ENCODE assay signal across 8 cellular contexts in genomic region chr1:226827458-226827857, GRCh38. TPM values are rescaled to one million over a fixed set of nuclear protein-coding genes. Genes with fewer than 3 reads are reported as not detected.
DNase-seq lines count a peak whose midpoint lies in the region; ATAC-seq and TF ChIP-seq lines count a peak whose summit lies in the region.

No MANE protein-coding gene starts in this region.

- peak overlapping the region; percentile 82 for H3K4me2 ChIP-seq in Karpas-422 (ENCODE audit: low read depth, low read length, poor library complexity, severe bottlenecking)
- no peak overlapping the region for H3K4me2 ChIP-seq in mesenchymal stem cell (ENCODE audit: low read length, poor library complexity, severe bottlenecking)

- H3K27me3 ChIP-seq in A673 (replicated peaks; ENCODE audit: insufficient read depth, low read depth, low read length, poor library complexity) (no peaks in the 10 kb centered on the region), Karpas-422 (ENCODE audit: low read length) (no peaks in the 10 kb centered on the region), ascending aorta (no peaks in the 10 kb centered on the region), mesenchymal stem cell (ENCODE audit: control insufficient read depth in 1 of 2, insufficient read depth in 1 of 2, low read length in 2 of 2) (peaks cover 0 to 3% of the 10 kb centered on the region in 2 experiments), upper lobe of right lung (no peaks in the 10 kb centered on the region)

- H3K27ac ChIP-seq in A673 (ENCODE audit: low read depth, low read length, poor library complexity, severe bottlenecking) = peak overlapping the region; percentile 76
- H3K27ac ChIP-seq in Karpas-422 (ENCODE audit: low read length) = no peak overlapping the region; the same call in 1 of the 2 replicates
- peak overlapping the region; percentile 55 to 64 for H3K27ac ChIP-seq in ascending aorta
- no peak overlapping the region for H3K27ac ChIP-seq in mesenchymal stem cell (ENCODE audit: low read length, poor library complexity, severe bottlenecking)
- H3K27ac ChIP-seq in upper lobe of right lung = peak overlapping the region; percentile 72

- H2AK5ac ChIP-seq in mesenchymal stem cell (ENCODE audit: low read length, severe bottlenecking) = peak overlapping the region; percentile 46

- H3K4me1 ChIP-seq in A673 (ENCODE audit: insufficient read depth, low read length, poor library complexity, severe bottlenecking) = peaks cover 6% of the 10 kb centered on the region
- H3K4me1 ChIP-seq in Karpas-422 (ENCODE audit: low read length) = peaks cover 42% of the 10 kb centered on the region
- no peaks in the 10 kb centered on the region for H3K4me1 ChIP-seq in ascending aorta
- H3K4me1 ChIP-seq in mesenchymal stem cell (ENCODE audit: control insufficient read depth, insufficient read depth, low read depth, low read length) = peaks cover 2% of the 10 kb centered on the region
- peaks cover 12% of the 10 kb centered on the region for H3K4me1 ChIP-seq in upper lobe of right lung

- peak overlapping the region; percentile 70 for H4K91ac ChIP-seq in mesenchymal stem cell (ENCODE audit: low read length)

- peak overlapping the region in 1 of 2 experiments; percentile 89 for H3K4ac ChIP-seq in mesenchymal stem cell (ENCODE audit: low read depth in 1 of 2, low read length in 2 of 2)

- H3K79me1 ChIP-seq in mesenchymal stem cell (replicated peaks; ENCODE audit: low read length, poor library complexity, severe bottlenecking) = no peaks in the 10 kb centered on the region

- H3K14ac ChIP-seq in mesenchymal stem cell (ENCODE audit: low read length in 2 of 2) = no peak overlapping the region

- ATAC-seq in upper lobe of right lung = peak; percentile 71
- no peak for ATAC-seq in HG03457 (IDR thresholded peaks at IDR 0.05; ENCODE audit: unreplicated experiment)
- no peak for ATAC-seq in HG02588 (IDR thresholded peaks at IDR 0.05; ENCODE audit: unreplicated experiment)

- peak overlapping the region; percentile 68 for H3K9ac ChIP-seq in Karpas-422 (ENCODE audit: low read length)
- peak overlapping the region; percentile 96 for H3K9ac ChIP-seq in mesenchymal stem cell (ENCODE audit: low read length)

- POLR2A ChIA-PET in A673 (lab: Charles Lee; ENCODE audit: low non-redundant PET) = no interaction called here

- no peaks in the 10 kb centered on the region for H3K79me2 ChIP-seq in Karpas-422 (ENCODE audit: low read length)

- H3K4me3 ChIP-seq in A673 (ENCODE audit: low read depth, low read length, poor library complexity, severe bottlenecking) (no peak overlapping the region), Karpas-422 (ENCODE audit: low read length) (peak overlapping the region; percentile 50; the same call in 1 of the 2 replicates), ascending aorta (peak overlapping the region in 1 of 2 donors; percentile 33), mesenchymal stem cell (ENCODE audit: insufficient read depth in 1 of 2, low read depth in 1 of 2, low read length in 2 of 2) (peak overlapping the region in 1 of 2 experiments; percentile 70), upper lobe of right lung (no peak overlapping the region)

- H4K20me1 ChIP-seq in Karpas-422 (ENCODE audit: insufficient read depth, low read depth, low read length) = no peaks in the 10 kb centered on the region

- no peak for TF ChIP-seq CTCF in A673 (conservative IDR thresholded peaks at IDR 0.05; ENCODE audit: low read depth, low read length)
- TF ChIP-seq CTCF in ascending aorta (IDR thresholded peaks at IDR 0.05) = no peak
- TF ChIP-seq CTCF in upper lobe of right lung (IDR thresholded peaks at IDR 0.05) = no peak

- peak overlapping the region in 1 of 2 experiments; percentile 67 for H3K18ac ChIP-seq in mesenchymal stem cell (ENCODE audit: low read depth in 1 of 2, low read length in 2 of 2)

- no peaks in the 10 kb centered on the region for H3K36me3 ChIP-seq in A673 (ENCODE audit: insufficient read depth, low read length, poor library complexity, severe bottlenecking)
- no peaks in the 10 kb centered on the region for H3K36me3 ChIP-seq in Karpas-422 (ENCODE audit: insufficient read depth, low read length)
- no peaks in the 10 kb centered on the region for H3K36me3 ChIP-seq in ascending aorta
- no peaks in the 10 kb centered on the region for H3K36me3 ChIP-seq in mesenchymal stem cell (ENCODE audit: control insufficient read depth in 1 of 2, insufficient read depth in 2 of 2, low read depth in 1 of 2, low read length in 2 of 2)
- H3K36me3 ChIP-seq in upper lobe of right lung = no peaks in the 10 kb centered on the region

- 63% methylated on average over 10 of the region's 11 CpGs for WGBS in mesenchymal stem cell

- intact Hi-C loops in A673 (cut with micrococcal nuclease; ENCODE audit: unreplicated experiment) = loop anchor here (5.0 to 10.0 kb wide), 3 partner anchors 280 to 610 kb away; partner anchors contain the start of gene STUM
- intact Hi-C loops in ascending aorta (cut with DNase I) = loop anchor here (2.0 to 5.0 kb wide), 2 partner anchors 89 to 280 kb away; partner anchors contain the start of genes ITPKB and STUM
- intact Hi-C loops in upper lobe of right lung (cut with DNase I) = loop anchor here (5.0 to 10.0 kb wide), 2 partner anchors 93 to 190 kb away; partner anchors contain the start of gene ITPKB

- peak overlapping the region; percentile 9 to 49 for H2BK12ac ChIP-seq in mesenchymal stem cell (ENCODE audit: low read length in 2 of 2)

- no peak overlapping the region for H3K23ac ChIP-seq in mesenchymal stem cell (ENCODE audit: low read length in 2 of 2)

- peak overlapping the region; percentile 92 for H2BK15ac ChIP-seq in mesenchymal stem cell (ENCODE audit: low read depth, poor library complexity, severe bottlenecking)

- DNase-seq in A673 (ENCODE audit: low spot score) = no peak
- DNase-seq in Karpas-422 = peak; percentile 46
- DNase-seq in ascending aorta (ENCODE audit: low spot score in 2 of 2) = no peak
- DNase-seq in mesenchymal stem cell = no peak
- peak; percentile 80 for DNase-seq in upper lobe of right lung
- no peak for DNase-seq in hepatic stellate cell (ENCODE audit: low spot score)

- CTCF ChIA-PET in A673 (lab: Charles Lee) = interaction anchor here (0.6 to 2.6 kb wide), 3 partner anchors 196 to 610 kb away, joined by 3 to 17 read pairs (median 4); no protein-coding TSS in a partner anchor

- no TSS peak for BruUV-seq in A673 (replicated peaks; lab: Mats Ljungman, UMichigan)

- peak overlapping the region; percentile 96 for H4K8ac ChIP-seq in mesenchymal stem cell (ENCODE audit: low read length)

- H2AFZ ChIP-seq in Karpas-422 (ENCODE audit: low read length) (peak overlapping the region; percentile 98; the same call in 1 of the 2 replicates), mesenchymal stem cell (ENCODE audit: low read depth, low read length) (no peak overlapping the region)

- H2BK120ac ChIP-seq in mesenchymal stem cell (ENCODE audit: low read depth, low read length) = peak overlapping the region; percentile 54

- no peaks in the 10 kb centered on the region for H3K9me2 ChIP-seq in Karpas-422 (replicated peaks; ENCODE audit: insufficient read depth, low read length)

- H3K9me3 ChIP-seq in A673 (ENCODE audit: low read depth, low read length, poor library complexity, severe bottlenecking) (no peaks in the 10 kb centered on the region), Karpas-422 (ENCODE audit: low read length) (no peaks in the 10 kb centered on the region), ascending aorta (no peaks in the 10 kb centered on the region), mesenchymal stem cell (ENCODE audit: control insufficient read depth, low read length) (no peaks in the 10 kb centered on the region), upper lobe of right lung (no peaks in the 10 kb centered on the region)

- H2BK5ac ChIP-seq in mesenchymal stem cell (ENCODE audit: low read depth, low read length, poor library complexity, severe bottlenecking) = no peak overlapping the region

RNA-seq across cellular contexts. Expression of gene PSEN2, which starts 43.0 kb away (rescaled TPM):
- total RNA-seq in A673 (2021) = 6.6 and 7.8 TPM in 2 replicates
- not detected in 2 replicates for total RNA-seq in Karpas-422 (2014; rRNA removed; shearing (Covaris generic); ENCODE audit: low replicate concordance)
- 26.5 TPM for total RNA-seq in ascending aorta
- 10.1 TPM for polyA plus RNA-seq in mesenchymal stem cell (2013, experiment 1 of 2)
- 10.1 TPM for polyA plus RNA-seq in mesenchymal stem cell (2013, experiment 2 of 2)
- 22.7 TPM for total RNA-seq in upper lobe of right lung

Comparison
In these comparisons a context has a peak if more than half of its experiments do, and no peak if none do; other contexts are left out.
1. DNase-seq: peak in Karpas-422 (single experiment) and upper lobe of right lung (single experiment); none in A673 (single experiment), ascending aorta (0 of 2), mesenchymal stem cell (single experiment) and hepatic stellate cell (single experiment).
2. H3K27ac ChIP-seq: peak in A673 (single experiment), ascending aorta (2 of 2) and upper lobe of right lung (single experiment); none in Karpas-422 (single experiment) and mesenchymal stem cell (single experiment).